In genomic region chr17:50560931-50561750, GRCh38 we compare ENCODE assay signal across 8 cellular contexts. TPM values are rescaled to one million over a fixed set of nuclear protein-coding genes. Genes with fewer than 3 reads are reported as not detected.
DNase-seq lines count a peak whose midpoint lies in the region; ATAC-seq and TF ChIP-seq lines count a peak whose summit lies in the region.

No MANE protein-coding gene starts in this region.

- peak; percentile 50 for DNase-seq in activated T-cell treated with anti-CD3 and anti-CD28 coated beads, Interleukin-2, amount 50 U/mL, for 24 hours
- DNase-seq in activated T-cell treated with anti-CD3 and anti-CD28 coated beads for 4 hours (no peak), germinal center (ENCODE audit: low spot score) (peak; percentile 64), NCI-H510A (lab: John Stamatoyannopoulos, UW) (no peak)

- TF ChIP-seq CTCF in OCI-LY3 (IDR thresholded peaks at IDR 0.05; ENCODE audit: low read depth, low read length), result no peak

- H2AFZ ChIP-seq in OCI-LY3 (ENCODE audit: low read depth, low read length), result no peak overlapping the region

- peaks cover 19% of the 10 kb centered on the region for H3K4me1 Mint-ChIP-seq in activated T-cell treated with anti-CD3 and anti-CD28 coated beads, Interleukin-2, amount 50 U/mL, for 24 hours (ENCODE audit: low read depth)

- H3K79me2 ChIP-seq in OCI-LY3 (ENCODE audit: low read length), result no peaks in the 10 kb centered on the region

- H3K36me3 ChIP-seq in OCI-LY3 (replicated peaks; ENCODE audit: low read depth, low read length) (no peaks in the 10 kb centered on the region), thymus (ENCODE audit: control insufficient read depth, insufficient read depth) (no peaks in the 10 kb centered on the region)

- no peak for ATAC-seq in HG02973 (IDR thresholded peaks at IDR 0.05; ENCODE audit: unreplicated experiment)
- ATAC-seq in HG02623 (IDR thresholded peaks at IDR 0.05; ENCODE audit: unreplicated experiment), result no peak

- H3K27ac ChIP-seq in OCI-LY3 (ENCODE audit: low read length), result no peak overlapping the region
- no peak overlapping the region for H3K27ac ChIP-seq in thymus (ENCODE audit: low read depth)

- H3K4me1 ChIP-seq in OCI-LY3 (ENCODE audit: low read length) (peaks cover 4% of the 10 kb centered on the region; the same call in 1 of the 2 replicates), thymus (ENCODE audit: control insufficient read depth, insufficient read depth, low read length) (peaks cover 5% of the 10 kb centered on the region)

- H4K20me1 ChIP-seq in OCI-LY3 (ENCODE audit: insufficient read depth, low read length), result no peaks in the 10 kb centered on the region

- no peak overlapping the region for H3K4me3 Mint-ChIP-seq in activated T-cell treated with anti-CD3 and anti-CD28 coated beads, Interleukin-2, amount 50 U/mL, for 24 hours

- peak overlapping the region; percentile 34; the same call in 1 of the 2 replicates for H3K9ac ChIP-seq in OCI-LY3 (ENCODE audit: low read length)

- H3K9me3 Mint-ChIP-seq in activated T-cell treated with anti-CD3 and anti-CD28 coated beads, Interleukin-2, amount 50 U/mL, for 24 hours, result no peaks in the 10 kb centered on the region

- H3K9me3 ChIP-seq in OCI-LY3 (ENCODE audit: insufficient read depth, low read length) (no peaks in the 10 kb centered on the region), thymus (ENCODE audit: control insufficient read depth) (peaks cover 1% of the 10 kb centered on the region)

- H3K4me2 ChIP-seq in OCI-LY3 (ENCODE audit: low read length), result peak overlapping the region; percentile 91

- H3K4me3 ChIP-seq in OCI-LY3 (ENCODE audit: low read length) (peak overlapping the region; percentile 75), thymus (ENCODE audit: low read length) (peak overlapping the region; percentile 54)

- no peaks in the 10 kb centered on the region for H3K36me3 Mint-ChIP-seq in activated T-cell treated with anti-CD3 and anti-CD28 coated beads, Interleukin-2, amount 50 U/mL, for 24 hours (ENCODE audit: low read depth)

- H3K27me3 Mint-ChIP-seq in activated T-cell treated with anti-CD3 and anti-CD28 coated beads, Interleukin-2, amount 50 U/mL, for 24 hours, result peaks cover 77% of the 10 kb centered on the region

- H3K27me3 ChIP-seq in OCI-LY3 (ENCODE audit: low read depth, low read length) (peaks cover 33% of the 10 kb centered on the region), thymus (ENCODE audit: control insufficient read depth, insufficient read depth) (peaks cover 85% of the 10 kb centered on the region)

- 2% methylated on average over 89 of the region's 89 CpGs for WGBS in thymus

- no peak overlapping the region for H3K27ac Mint-ChIP-seq in activated T-cell treated with anti-CD3 and anti-CD28 coated beads, Interleukin-2, amount 50 U/mL, for 24 hours

RNA-seq across cellular contexts. Expression of gene CACNA1G, which starts 0.6 kb away (rescaled TPM):
- polyA plus RNA-seq in thymus, result 0.27 TPM

RNA-seq across cellular contexts. Expression of gene SPATA20, which starts 14.2 kb away (rescaled TPM):
- polyA plus RNA-seq in thymus, result 12.4 TPM

RNA-seq across cellular contexts. Expression of gene EPN3, which starts 28.6 kb away (rescaled TPM):
- 5.3 TPM for polyA plus RNA-seq in thymus

RNA-seq across cellular contexts. Expression of gene MYCBPAP, which starts 52.9 kb away (rescaled TPM):
- 1.5 TPM for polyA plus RNA-seq in thymus

Comparison
In these comparisons a context has a peak if more than half of its experiments do, and no peak if none do; other contexts are left out.
1. DNase-seq: peak in activated T-cell treated with anti-CD3 and anti-CD28 coated beads, Interleukin-2, amount 50 U/mL, for 24 hours (single experiment) and germinal center (single experiment); none in activated T-cell treated with anti-CD3 and anti-CD28 coated beads for 4 hours (single experiment) and NCI-H510A (single experiment).